ENCODE assay signal across 7 cellular contexts in genomic region chr12:51217133-51217967, GRCh38. TPM values are rescaled to one million over a fixed set of nuclear protein-coding genes. Genes with fewer than 3 reads are reported as not detected.
DNase-seq lines count a peak whose midpoint lies in the region; ATAC-seq and TF ChIP-seq lines count a peak whose summit lies in the region.

No MANE protein-coding gene starts in this region.

- TF ChIP-seq CTCF in RWPE1 (conservative IDR thresholded peaks at IDR 0.05; ENCODE audit: low read depth) (peak; percentile 17; the same call in 1 of the 2 replicates), glutamatergic neuron (IDR thresholded peaks at IDR 0.05; ENCODE audit: partially characterized antibody, unreplicated experiment) (no peak), osteocyte (IDR thresholded peaks at IDR 0.05) (peak; percentile 31)

- H3K9me3 ChIP-seq in aorta (ENCODE audit: control insufficient read depth, low read length), result no peaks in the 10 kb centered on the region

- WGBS in aorta, 2 donors, result 1% methylated on average over 55 to 81 of the region's 81 CpGs

- no peaks in the 10 kb centered on the region for H3K4me1 ChIP-seq in aorta (ENCODE audit: control insufficient read depth in 1 of 2, insufficient read depth in 2 of 2, low read length in 2 of 2)

- no peaks in the 10 kb centered on the region for H3K9me3 Mint-ChIP-seq in activated naive CD4-positive, alpha-beta T cell treated with anti-CD3 and anti-CD28 coated beads, Interleukin-2, amount 50 U/mL, for 24 hours
- H3K9me3 Mint-ChIP-seq in glutamatergic neuron (ENCODE audit: unreplicated experiment) (peaks cover 2% of the 10 kb centered on the region), osteocyte (ENCODE audit: unreplicated experiment) (no peaks in the 10 kb centered on the region)

- ATAC-seq in GM18520 (IDR thresholded peaks at IDR 0.05; ENCODE audit: unreplicated experiment) (peak; percentile 20), HG02885 (IDR thresholded peaks at IDR 0.05; ENCODE audit: poor library complexity, unreplicated experiment) (peak; percentile 68), aorta (ENCODE audit: low FRiP score) (peak; percentile 72)

- intact Hi-C loops in aorta (cut with DNase I), result loop anchor here (5.0 kb wide), 2 partner anchors 45 to 135 kb away; partner anchors contain the start of genes CSRNP2 (in 1 of the 2) and TFCP2 (in 1 of the 2)

- DNase-seq in RWPE1 (ENCODE audit: low spot score) (peak; percentile 46), glutamatergic neuron (peak; percentile 75), osteocyte (ENCODE audit: extremely low spot score, unreplicated experiment) (no peak), aorta (peak; percentile 67 to 86)

- H3K4me3 ChIP-seq in aorta (ENCODE audit: low read length in 2 of 2), result peak overlapping the region; percentile 93 to 99

- peak overlapping the region; percentile 88 for H3K4me3 Mint-ChIP-seq in activated naive CD4-positive, alpha-beta T cell treated with anti-CD3 and anti-CD28 coated beads, Interleukin-2, amount 50 U/mL, for 24 hours
- peak overlapping the region; percentile 70 for H3K4me3 Mint-ChIP-seq in glutamatergic neuron (ENCODE audit: unreplicated experiment)
- peak overlapping the region; percentile 80 for H3K4me3 Mint-ChIP-seq in osteocyte (ENCODE audit: unreplicated experiment)

- peaks cover 25% of the 10 kb centered on the region for H3K4me1 Mint-ChIP-seq in activated naive CD4-positive, alpha-beta T cell treated with anti-CD3 and anti-CD28 coated beads, Interleukin-2, amount 50 U/mL, for 24 hours
- peaks cover 9% of the 10 kb centered on the region for H3K4me1 Mint-ChIP-seq in glutamatergic neuron (ENCODE audit: low read depth, unreplicated experiment)
- peaks cover 18% of the 10 kb centered on the region for H3K4me1 Mint-ChIP-seq in osteocyte (ENCODE audit: unreplicated experiment)

- H3K36me3 ChIP-seq in aorta (ENCODE audit: control insufficient read depth in 1 of 2, insufficient read depth in 2 of 2, low read length in 1 of 2), result no peaks in the 10 kb centered on the region

- H3K27me3 Mint-ChIP-seq in activated naive CD4-positive, alpha-beta T cell treated with anti-CD3 and anti-CD28 coated beads, Interleukin-2, amount 50 U/mL, for 24 hours, result no peaks in the 10 kb centered on the region
- H3K27me3 Mint-ChIP-seq in glutamatergic neuron (ENCODE audit: unreplicated experiment) (peaks cover 2% of the 10 kb centered on the region), osteocyte (ENCODE audit: unreplicated experiment) (no peaks in the 10 kb centered on the region)

- POLR2A ChIA-PET in RWPE1 (lab: Yijun Ruan, JAX; ENCODE audit: low non-redundant PET), result interaction anchor here (1.1 to 1.4 kb wide), 2 partner anchors 134 kb away, joined by 4 to 5 read pairs; partner anchors contain the start of gene CSRNP2

- CTCF ChIA-PET in RWPE1 (lab: Yijun Ruan, JAX), result interaction anchor here (0.6 to 1.9 kb wide), 4 partner anchors 16 to 124 kb away, joined by 3 to 8 read pairs (median 4); no protein-coding TSS in a partner anchor

- no peaks in the 10 kb centered on the region for H3K27me3 ChIP-seq in aorta (ENCODE audit: control insufficient read depth in 1 of 2, insufficient read depth in 2 of 2, low read length in 1 of 2)

- no peak overlapping the region for H3K27ac Mint-ChIP-seq in activated naive CD4-positive, alpha-beta T cell treated with anti-CD3 and anti-CD28 coated beads, Interleukin-2, amount 50 U/mL, for 24 hours
- H3K27ac Mint-ChIP-seq in glutamatergic neuron (ENCODE audit: unreplicated experiment) (peak overlapping the region; percentile 33), osteocyte (ENCODE audit: unreplicated experiment) (peak overlapping the region; percentile 79)

- H3K36me3 Mint-ChIP-seq in activated naive CD4-positive, alpha-beta T cell treated with anti-CD3 and anti-CD28 coated beads, Interleukin-2, amount 50 U/mL, for 24 hours, result peaks cover 3% of the 10 kb centered on the region
- H3K36me3 Mint-ChIP-seq in glutamatergic neuron (ENCODE audit: unreplicated experiment), result no peaks in the 10 kb centered on the region
- no peaks in the 10 kb centered on the region for H3K36me3 Mint-ChIP-seq in osteocyte (ENCODE audit: unreplicated experiment)

- H3K27ac ChIP-seq in RWPE1 (peak overlapping the region; percentile 81), aorta (ENCODE audit: low read depth in 1 of 2, low read length in 2 of 2) (peak overlapping the region; percentile 89 to 100)

RNA-seq across cellular contexts. Expression of gene POU6F1, which starts 0.5 kb away (rescaled TPM):
- 6.0 TPM for total RNA-seq in glutamatergic neuron (ENCODE audit: unreplicated experiment)
- total RNA-seq in osteocyte, result 19.2 and 20.6 TPM in 2 replicates
- 10 to 100 TPM; 29.3 to 36.5 TPM for total RNA-seq in aorta
- polyA plus RNA-seq in aorta, result 10 to 100 TPM; 13.3 to 30.1 TPM

RNA-seq across cellular contexts. Expression of gene DAZAP2, which starts 21.3 kb away (rescaled TPM):
- total RNA-seq in glutamatergic neuron (ENCODE audit: unreplicated experiment), result 31.9 TPM
- 120 and 130 TPM in 2 replicates for total RNA-seq in osteocyte
- total RNA-seq in aorta, result 100 to 1,000 TPM; 167 to 171 TPM
- 100 to 1,000 TPM; 271 to 311 TPM for polyA plus RNA-seq in aorta

RNA-seq across cellular contexts. Expression of gene TFCP2, which starts 44.4 kb away (rescaled TPM):
- total RNA-seq in glutamatergic neuron (ENCODE audit: unreplicated experiment) (21.7 TPM), osteocyte (20.6 and 21.1 TPM in 2 replicates), aorta (10 to 100 TPM; 15.6 to 25.4 TPM)
- polyA plus RNA-seq in aorta, result 1 to 10 TPM; 8.9 to 9.7 TPM

RNA-seq across cellular contexts. Expression of gene SMAGP, which starts 52.9 kb away (rescaled TPM):
- total RNA-seq in glutamatergic neuron (ENCODE audit: unreplicated experiment), result not detected
- total RNA-seq in osteocyte, result 4.3 and 7.1 TPM in 2 replicates
- total RNA-seq in aorta, result 1 to 10 TPM; 8.4 to 9.3 TPM
- polyA plus RNA-seq in aorta, result 1 to 10 TPM; 4.1 to 4.5 TPM

Comparison
In these comparisons a context has a peak if more than half of its experiments do, and no peak if none do; other contexts are left out.
1. ATAC-seq: peak in every context shown above with its lines; median percentile 72 in aorta; 68 in HG02885; 20 in GM18520.